In genomic region chr5:107617052-107617451, GRCh38 we compare ENCODE assay signal across 26 cellular contexts. TPM values are rescaled to one million over a fixed set of nuclear protein-coding genes. Genes with fewer than 3 reads are reported as not detected.
"Had no signal": no experiment of that assay in that cellular context is flagged by ENCODE, and none has a peak within 500 bp of the region (broad histone marks: within the 10 kb centered on the region; RNA-seq: fewer than 3 reads in every experiment).

No MANE protein-coding gene starts in this region.

- H3K27me3 ChIP-seq: hepatocyte, neutrophil, right atrium auricular region, right lobe of liver, tibial nerve, uterus had no signal

- H2AFZ ChIP-seq: hepatocyte, parathyroid adenoma had no signal

- H3K27me3 Mint-ChIP-seq: stimulated activated memory B cell treated with anti-CD40 and anti-IgM and Interleukin-4, amounts not matched to agents 10 μg/mL and 1 μg/mL and 100 μg/mL, for 72 hours had no signal

- H3K27ac ChIP-seq: hepatocyte, left ventricle myocardium inferior, neutrophil, parathyroid adenoma, psoas muscle, right lobe of liver, tibial nerve, uterus had no signal

- H3K4me3 Mint-ChIP-seq: naive thymus-derived CD4-positive, alpha-beta T cell; natural killer cell treated with Interleukin-12 subunit alpha and Interleukin-12 subunit beta and Interleukin-15 and Interleukin-18, amount 100 ng/mL, for 72 hours; stimulated activated memory B cell treated with anti-CD40 and anti-IgM and Interleukin-4, amounts not matched to agents 10 μg/mL and 1 μg/mL and 100 μg/mL, for 72 hours; stimulated activated naive CD8-positive, alpha-beta T cell treated with anti-CD3 and anti-CD28 coated beads, Interleukin-15, amount 100 ng/mL, for 72 hours; type B pancreatic cell had no signal

- H3K9me3 Mint-ChIP-seq: naive thymus-derived CD4-positive, alpha-beta T cell; natural killer cell treated with Interleukin-12 subunit alpha and Interleukin-12 subunit beta and Interleukin-15 and Interleukin-18, amount 100 ng/mL, for 72 hours; stimulated activated memory B cell treated with anti-CD40 and anti-IgM and Interleukin-4, amounts not matched to agents 10 μg/mL and 1 μg/mL and 100 μg/mL, for 72 hours; stimulated activated naive CD8-positive, alpha-beta T cell treated with anti-CD3 and anti-CD28 coated beads, Interleukin-15, amount 100 ng/mL, for 72 hours; type B pancreatic cell had no signal

- H3K27ac Mint-ChIP-seq: naive thymus-derived CD4-positive, alpha-beta T cell; natural killer cell treated with Interleukin-12 subunit alpha and Interleukin-12 subunit beta and Interleukin-15 and Interleukin-18, amount 100 ng/mL, for 72 hours; stimulated activated memory B cell treated with anti-CD40 and anti-IgM and Interleukin-4, amounts not matched to agents 10 μg/mL and 1 μg/mL and 100 μg/mL, for 72 hours; stimulated activated naive CD8-positive, alpha-beta T cell treated with anti-CD3 and anti-CD28 coated beads, Interleukin-15, amount 100 ng/mL, for 72 hours; type B pancreatic cell had no signal

- H3K36me3 Mint-ChIP-seq: naive thymus-derived CD4-positive, alpha-beta T cell; natural killer cell treated with Interleukin-12 subunit alpha and Interleukin-12 subunit beta and Interleukin-15 and Interleukin-18, amount 100 ng/mL, for 72 hours; stimulated activated memory B cell treated with anti-CD40 and anti-IgM and Interleukin-4, amounts not matched to agents 10 μg/mL and 1 μg/mL and 100 μg/mL, for 72 hours had no signal

- H3K9ac ChIP-seq: parathyroid adenoma had no signal

- ATAC-seq: mucosa of descending colon; naive thymus-derived CD4-positive, alpha-beta T cell; natural killer cell treated with Interleukin-12 subunit alpha and Interleukin-12 subunit beta and Interleukin-15 and Interleukin-18, amount 100 ng/mL, for 72 hours; psoas muscle; right lobe of liver; stimulated activated memory B cell treated with anti-CD40 and anti-IgM and Interleukin-4, amounts not matched to agents 10 μg/mL and 1 μg/mL and 100 μg/mL, for 72 hours; stimulated activated naive CD8-positive, alpha-beta T cell treated with anti-CD3 and anti-CD28 coated beads, Interleukin-15, amount 100 ng/mL, for 72 hours had no signal

- H3K9me3 ChIP-seq: left ventricle myocardium inferior, mucosa of descending colon, neutrophil, psoas muscle, right atrium auricular region, right lobe of liver, tibial nerve, uterus had no signal

- DNase-seq: islet precursor cell; left ventricle myocardium inferior; midbrain; mucosa of descending colon; naive thymus-derived CD4-positive, alpha-beta T cell; occipital lobe; psoas muscle; right lobe of liver; stimulated activated CD4-positive, alpha-beta T cell treated with anti-CD3 and anti-CD28 coated beads, Interleukin-1b, Interleukin-23, amount 100 ng/mL, for 48 hours; stimulated activated CD4-positive, alpha-beta T cell treated with anti-CD3 and anti-CD28 coated beads, Interleukin-2, amount 100 ng/mL, for 48 hours; stimulated activated CD4-positive, alpha-beta T cell treated with anti-CD3 and anti-CD28 coated beads, Interleukin-4, amount 100 ng/mL, for 4 hours; stimulated activated CD8-positive, alpha-beta memory T cell treated with anti-CD3 and anti-CD28 coated beads, Interleukin-4, amount 100 ng/mL, for 48 hours; stimulated activated naive CD4-positive, alpha-beta T cell treated with Interleukin-2 at 50 U/mL for 16 hours; stimulated activated naive CD8-positive, alpha-beta T cell treated with anti-CD3 and anti-CD28 coated beads, Interleukin-15, amount 100 ng/mL, for 72 hours; substantia nigra; uterus had no signal

- H3K79me2 ChIP-seq: parathyroid adenoma had no signal

- H3K4me1 ChIP-seq: parathyroid adenoma, psoas muscle, right lobe of liver, uterus had no signal

- H3K4me1 Mint-ChIP-seq: naive thymus-derived CD4-positive, alpha-beta T cell; stimulated activated memory B cell treated with anti-CD40 and anti-IgM and Interleukin-4, amounts not matched to agents 10 μg/mL and 1 μg/mL and 100 μg/mL, for 72 hours; stimulated activated naive CD8-positive, alpha-beta T cell treated with anti-CD3 and anti-CD28 coated beads, Interleukin-15, amount 100 ng/mL, for 72 hours had no signal

- H3K4me3 ChIP-seq: hepatocyte, left ventricle myocardium inferior, lung, mucosa of descending colon, psoas muscle, right atrium auricular region, right lobe of liver, smooth muscle cell, tibial nerve, uterus had no signal

- H3K4me2 ChIP-seq: hepatocyte, smooth muscle cell had no signal

- H3K36me3 ChIP-seq: left ventricle myocardium inferior, neutrophil, right atrium auricular region, right lobe of liver, tibial nerve, uterus had no signal

RNA-seq across cellular contexts. Expression of gene EFNA5, which starts 53.7 kb away (rescaled TPM):
- polyA plus RNA-seq: naive thymus-derived CD4-positive, alpha-beta T cell had no signal
